Comparison of ENCODE assay signal across 9 cellular contexts in genomic region chr12:11651377-11651776, GRCh38. TPM values are rescaled to one million over a fixed set of nuclear protein-coding genes. Genes with fewer than 3 reads are reported as not detected.
DNase-seq lines count a peak whose midpoint lies in the region; ATAC-seq, FAIRE-seq and TF ChIP-seq lines count a peak whose summit lies in the region.
"Had no signal": no experiment of that assay in that cellular context is flagged by ENCODE, and none has a peak within 500 bp of the region (broad histone marks: within the 10 kb centered on the region; RNA-seq: fewer than 3 reads in every experiment).

No MANE protein-coding gene starts in this region.

- no peaks in the 10 kb centered on the region for H3K36me3 ChIP-seq in muscle layer of colon (ENCODE audit: insufficient read depth, low read length)

- H3K4me3 ChIP-seq in A549: peak overlapping the region; percentile 95; the same call in 2 of the 3 replicates
- peak overlapping the region; percentile 69 to 72 for H3K4me3 ChIP-seq in muscle layer of colon (ENCODE audit: low read depth in 1 of 2, low read length in 2 of 2)

- H3K4me3 Mint-ChIP-seq in IgD-negative memory B cell: peak overlapping the region; percentile 93 to 100 (median 98)

- H3K9me3 ChIP-seq in A549 (no peaks in the 10 kb centered on the region), muscle layer of colon (ENCODE audit: low read length) (no peaks in the 10 kb centered on the region)

- TF ChIP-seq CTCF in A549 (IDR thresholded peaks at IDR 0.05): no peak
- no peak for TF ChIP-seq CTCF in GM13977 (IDR thresholded peaks at IDR 0.05; ENCODE audit: extremely low read depth, insufficient read depth, missing control alignments)

- H3K27ac Mint-ChIP-seq in IgD-negative memory B cell: peak overlapping the region; percentile 86 to 99 (median 98)

- TF ChIP-seq RAD21 in A549 (conservative IDR thresholded peaks at IDR 0.05 in 1 of 2, IDR thresholded peaks at IDR 0.05 in 1 of 2): no peak

- WGBS in A549 (ENCODE audit: missing lambda C conversion rate): 90% methylated on average over 5 of the region's 5 CpGs

- H3K27ac ChIP-seq in A549: peak overlapping the region in 1 of 2 experiments; percentile 100; a peak in 3 of 6 replicates
- H3K27ac ChIP-seq in caudate nucleus (ENCODE audit: low read depth, low read length): peak overlapping the region; percentile 41
- peak overlapping the region; percentile 95 for H3K27ac ChIP-seq in muscle layer of colon (ENCODE audit: low read depth, low read length)

- TF ChIP-seq EP300 in A549 (IDR thresholded peaks at IDR 0.05): no peak

- H3K27me3 Mint-ChIP-seq in IgD-negative memory B cell: no peaks in the 10 kb centered on the region

- H3K4me1 ChIP-seq in A549 (peaks cover 23% of the 10 kb centered on the region), muscle layer of colon (ENCODE audit: insufficient read depth, low read length) (peaks cover 22% of the 10 kb centered on the region)

- no peak for FAIRE-seq in A549 (lab: Jason Lieb, UNC)

- in situ Hi-C loops in GM13977 (cut with MboI; ENCODE audit: low pct_unique_long_range_greater_than_20kb, low sequenced_read_pairs, unreplicated experiment): no loop called here

- no peaks in the 10 kb centered on the region for H3K9me3 Mint-ChIP-seq in IgD-negative memory B cell

- H3K4me2 ChIP-seq in A549: peak overlapping the region; percentile 92

- peak overlapping the region; percentile 80 for H3K9ac ChIP-seq in muscle layer of colon (ENCODE audit: low read length)

- no peak for ATAC-seq in A549

- peaks cover 30 to 43% (median 39%) of the 10 kb centered on the region in 3 donors for H3K4me1 Mint-ChIP-seq in IgD-negative memory B cell

- no peak for TF ChIP-seq POLR2A in A549 (IDR thresholded peaks at IDR 0.05; ENCODE audit: low read length)

- DNase-seq in A549 (ENCODE audit: low read depth in 1 of 2, low spot score in 1 of 2) (no peak), caudate nucleus (lab: John Stamatoyannopoulos, UW) (no peak), NCI-H1694 treated with DMSO at 0.1 percent for 48 hours (lab: John Stamatoyannopoulos, UW) (no peak), amniotic stem cell (lab: John Stamatoyannopoulos, UW) (no peak), GM13977 (ENCODE audit: low spot score) (no peak), NOMO-1 treated with dmso at 0.1 percent for 144 hours (lab: John Stamatoyannopoulos, UW; ENCODE audit: unreplicated experiment) (no peak)
- DNase-seq: NCI-H446 treated with DMSO at 0.1 percent for 48 hours had no signal

- CTCF ChIA-PET in A549 (lab: Yijun Ruan, JAX): interaction anchor here (0.7 to 1.3 kb wide), 2 partner anchors 16 to 232 kb away, joined by 3 to 4 read pairs; no protein-coding TSS in a partner anchor

- H3K27me3 ChIP-seq in muscle layer of colon (ENCODE audit: control insufficient read depth in 1 of 2, insufficient read depth in 2 of 2, low read length in 2 of 2): no peaks in the 10 kb centered on the region

- POLR2A ChIA-PET in A549 (lab: Yijun Ruan, JAX): no interaction called here

- no peaks in the 10 kb centered on the region for H3K36me3 Mint-ChIP-seq in IgD-negative memory B cell

TF ChIP-seq in A549, 52 proteins besides CTCF, POLR2A, EP300 and RAD21:
- TF ChIP-seq MYC (IDR thresholded peaks at IDR 0.05; ENCODE audit: borderline replicate concordance, low read length) (no peak), MAZ (IDR thresholded peaks at IDR 0.05; ENCODE audit: borderline replicate concordance, low read depth, low read length) (no peak), FOXS1 (CRISPR knock-in tag; IDR thresholded peaks at IDR 0.05) (no peak), SREBF2 (IDR thresholded peaks at IDR 0.05) (no peak), BHLHE40 (IDR thresholded peaks at IDR 0.05; ENCODE audit: low read depth, low read length) (no peak), GATA3 (IDR thresholded peaks at IDR 0.05; ENCODE audit: borderline replicate concordance) (no peak), EHMT2 (IDR thresholded peaks at IDR 0.05; ENCODE audit: low read depth) (no peak), KDM5A (IDR thresholded peaks at IDR 0.05) (no peak), CEBPB (IDR thresholded peaks at IDR 0.05) (no peak), HEYL (CRISPR knock-in tag; IDR thresholded peaks at IDR 0.05) (no peak), RCOR1 (IDR thresholded peaks at IDR 0.05; ENCODE audit: low read depth, low read length) (no peak), MAFK (IDR thresholded peaks at IDR 0.05; ENCODE audit: partially characterized antibody) (no peak), HES2 (IDR thresholded peaks at IDR 0.05) (no peak), CBX2 (IDR thresholded peaks at IDR 0.05; ENCODE audit: borderline replicate concordance, low read depth) (no peak), RARB (CRISPR knock-in tag; IDR thresholded peaks at IDR 0.05) (no peak), CBX8 (IDR thresholded peaks at IDR 0.05) (no peak), TP53 (CRISPR knock-in tag; IDR thresholded peaks at IDR 0.05) (no peak), RNF2 (IDR thresholded peaks at IDR 0.05; ENCODE audit: borderline replicate concordance, low read depth) (no peak)
- TF ChIP-seq, protein P1, sequence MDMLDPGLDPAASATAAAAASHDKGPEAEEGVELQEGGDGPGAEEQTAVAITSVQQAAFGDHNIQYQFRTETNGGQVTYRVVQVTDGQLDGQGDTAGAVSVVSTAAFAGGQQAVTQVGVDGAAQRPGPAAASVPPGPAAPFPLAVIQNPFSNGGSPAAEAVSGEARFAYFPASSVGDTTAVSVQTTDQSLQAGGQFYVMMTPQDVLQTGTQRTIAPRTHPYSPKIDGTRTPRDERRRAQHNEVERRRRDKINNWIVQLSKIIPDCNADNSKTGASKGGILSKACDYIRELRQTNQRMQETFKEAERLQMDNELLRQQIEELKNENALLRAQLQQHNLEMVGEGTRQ (IDR thresholded peaks at IDR 0.05): no peak
- TF ChIP-seq, protein P2, sequence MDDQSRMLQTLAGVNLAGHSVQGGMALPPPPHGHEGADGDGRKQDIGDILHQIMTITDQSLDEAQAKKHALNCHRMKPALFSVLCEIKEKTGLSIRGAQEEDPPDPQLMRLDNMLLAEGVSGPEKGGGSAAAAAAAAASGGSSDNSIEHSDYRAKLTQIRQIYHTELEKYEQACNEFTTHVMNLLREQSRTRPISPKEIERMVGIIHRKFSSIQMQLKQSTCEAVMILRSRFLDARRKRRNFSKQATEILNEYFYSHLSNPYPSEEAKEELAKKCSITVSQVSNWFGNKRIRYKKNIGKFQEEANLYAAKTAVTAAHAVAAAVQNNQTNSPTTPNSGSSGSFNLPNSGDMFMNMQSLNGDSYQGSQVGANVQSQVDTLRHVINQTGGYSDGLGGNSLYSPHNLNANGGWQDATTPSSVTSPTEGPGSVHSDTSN (IDR thresholded peaks at IDR 0.05): no peak

RNA-seq across cellular contexts. Expression of gene ETV6, which starts 1.9 kb away (rescaled TPM):
- polyA plus RNA-seq in A549 (2011; rRNA removed) (7.0 and 9.9 TPM in 2 replicates), A549 (2017; fragmentation: RNase III; extraction: RNeasy Plus Mini Kit Qiagen cat#74134 plus additional on column Dnase treatment) (4.0 to 5.0 TPM (median 4.4 TPM) in 3 replicates), IgD-negative memory B cell (9.8 TPM)
- polyA plus RNA-seq in A549 (2012; cell fraction: cytosol; rRNA removed): 2.1 and 2.6 TPM in 2 replicates
- polyA plus RNA-seq in A549 (2012; cell fraction: nucleus; rRNA removed): 3.5 and 5.5 TPM in 2 replicates
- 18.5 and 18.7 TPM in 2 replicates for polyA minus RNA-seq in A549 (2011; rRNA and poly(A)+ RNA removed)
